In genomic region chr11:47642099-47642855, GRCh38 we compare ENCODE assay signal across 1 cellular context.
TF ChIP-seq lines count a peak whose summit lies in the region.

Gene MTCH2, minus strand, starts transcription at chr11:47642559. Its CDS starts 94 bp downstream, at chr11:47642465.

TF ChIP-seq in HepG2, 621 proteins besides CTCF, POLR2A, EP300 and RAD21 (continued from another document):
- TF ChIP-seq ZNF142 (CRISPR knock-in tag; IDR thresholded peaks at IDR 0.05) = peak; percentile 94
- no peak for TF ChIP-seq PLSCR1 (CRISPR knock-in tag; IDR thresholded peaks at IDR 0.05; ENCODE audit: borderline replicate concordance)
- TF ChIP-seq TSC22D2 (CRISPR knock-in tag; IDR thresholded peaks at IDR 0.05; ENCODE audit: borderline replicate concordance) = peak; percentile 83; the same call in 1 of the 2 replicates
- no peak for TF ChIP-seq ZNF256 (CRISPR knock-in tag; conservative IDR thresholded peaks at IDR 0.05)
- TF ChIP-seq NR2F2 (IDR thresholded peaks at IDR 0.05; ENCODE audit: borderline replicate concordance, low read depth) = no peak; the same call in 1 of the 2 replicates
- 0 out of 2 replicates have a peak, but pooled peaks have one; percentile 41 for TF ChIP-seq TARDBP (CRISPR knock-in tag; IDR thresholded peaks at IDR 0.05)
- no peak for TF ChIP-seq BATF2 (CRISPR knock-in tag; IDR thresholded peaks at IDR 0.05)
- TF ChIP-seq GPBP1L1 (CRISPR knock-in tag; IDR thresholded peaks at IDR 0.05) = no peak
- no peak for TF ChIP-seq ZNF451 (CRISPR knock-in tag; IDR thresholded peaks at IDR 0.05)
- peak; percentile 62; the same call in 1 of the 2 replicates for TF ChIP-seq NFKBIZ (CRISPR knock-in tag; IDR thresholded peaks at IDR 0.05)
- no peak; the same call in 1 of the 2 replicates for TF ChIP-seq MYPOP (CRISPR knock-in tag; IDR thresholded peaks at IDR 0.05)
- TF ChIP-seq SYNCRIP (IDR thresholded peaks at IDR 0.05; ENCODE audit: insufficient read depth, low read depth, low read length) = no peak
- no peak for TF ChIP-seq HHEX (CRISPR knock-in tag; IDR thresholded peaks at IDR 0.05)
- TF ChIP-seq MAZ (IDR thresholded peaks at IDR 0.05; ENCODE audit: borderline replicate concordance, low read depth, low read length) = peak; percentile 64
- peak; percentile 66; the same call in 1 of the 2 replicates for TF ChIP-seq MAZ (CRISPR knock-in tag; IDR thresholded peaks at IDR 0.05; ENCODE audit: low read depth)
- no peak for TF ChIP-seq ZNF33A (CRISPR knock-in tag; IDR thresholded peaks at IDR 0.05; ENCODE audit: borderline replicate concordance)
- TF ChIP-seq ZNF274 (CRISPR knock-in tag; IDR thresholded peaks at IDR 0.05) = peak; percentile 95
- peak; percentile 72 for TF ChIP-seq KMT2B (CRISPR knock-in tag; IDR thresholded peaks at IDR 0.05)
- peak; percentile 47; the same call in 1 of the 2 replicates for TF ChIP-seq ZNF678 (CRISPR knock-in tag; IDR thresholded peaks at IDR 0.05)
- peak; percentile 79 for TF ChIP-seq ZNF574 (CRISPR knock-in tag; IDR thresholded peaks at IDR 0.05)
- TF ChIP-seq ARNT (IDR thresholded peaks at IDR 0.05) = no peak
- no peak for TF ChIP-seq GLMP (CRISPR knock-in tag; IDR thresholded peaks at IDR 0.05; ENCODE audit: borderline replicate concordance)
- TF ChIP-seq STAG1 (CRISPR knock-in tag; IDR thresholded peaks at IDR 0.05) = peak; percentile 11; the same call in 1 of the 2 replicates
- TF ChIP-seq SMYD3 (CRISPR knock-in tag; IDR thresholded peaks at IDR 0.05) = peak; percentile 82
- TF ChIP-seq TEF (CRISPR knock-in tag; IDR thresholded peaks at IDR 0.05) = 0 out of 2 replicates have a peak, but pooled peaks have one; percentile 60
- TF ChIP-seq ZNF615 (CRISPR knock-in tag; IDR thresholded peaks at IDR 0.05; ENCODE audit: borderline replicate concordance) = no peak
- peak; percentile 53; the same call in 1 of the 2 replicates for TF ChIP-seq ZNF33B (CRISPR knock-in tag; IDR thresholded peaks at IDR 0.05)
- no peak for TF ChIP-seq TBX3 (IDR thresholded peaks at IDR 0.05; ENCODE audit: borderline replicate concordance)
- TF ChIP-seq MTF1 (CRISPR knock-in tag; IDR thresholded peaks at IDR 0.05) = peak; percentile 63; the same call in 1 of the 2 replicates
- peak; percentile 87 for TF ChIP-seq ERF (CRISPR knock-in tag; IDR thresholded peaks at IDR 0.05)
- TF ChIP-seq ZNF513 (CRISPR knock-in tag; conservative IDR thresholded peaks at IDR 0.05) = no peak; the same call in 1 of the 2 replicates
- TF ChIP-seq HMG20A (CRISPR knock-in tag; IDR thresholded peaks at IDR 0.05; ENCODE audit: borderline replicate concordance) = peak; percentile 44; the same call in 1 of the 2 replicates
- TF ChIP-seq EEA1 (CRISPR knock-in tag; IDR thresholded peaks at IDR 0.05; ENCODE audit: borderline replicate concordance) = 0 out of 2 replicates have a peak, but pooled peaks have one; percentile 85
- TF ChIP-seq HOXA9 (CRISPR knock-in tag; IDR thresholded peaks at IDR 0.05; ENCODE audit: borderline replicate concordance) = no peak
TF ChIP-seq in HepG2: peak in this region for 318.
